In genomic region chr3:20056727-20057611, GRCh38 we compare ENCODE assay signal across 9 cellular contexts. TPM values are rescaled to one million over a fixed set of nuclear protein-coding genes. Genes with fewer than 3 reads are reported as not detected.
DNase-seq lines count a peak whose midpoint lies in the region; ATAC-seq and TF ChIP-seq lines count a peak whose summit lies in the region.
"Had no signal": no experiment of that assay in that cellular context is flagged by ENCODE, and none has a peak within 500 bp of the region (broad histone marks: within the 10 kb centered on the region; RNA-seq: fewer than 3 reads in every experiment).

No MANE protein-coding gene starts in this region.

- no peak overlapping the region for H3K4me3 ChIP-seq in adrenal gland

- H3K36me3 ChIP-seq in adrenal gland (replicated peaks in 1 of 2): no peaks in the 10 kb centered on the region

- TF ChIP-seq POLR2A in adrenal gland (IDR thresholded peaks at IDR 0.05): no peak

- intact Hi-C loops in adrenal gland (cut with DNase I): no loop called here

- DNase-seq in adrenal gland (peak in 5 of 7 donors; percentile 25 to 68 (median 51)), left kidney (ENCODE audit: low read depth, low spot score) (peak; percentile 49), putamen (ENCODE audit: low spot score) (no peak), OCI-M2 (lab: John Stamatoyannopoulos, UW; ENCODE audit: unreplicated experiment) (no peak), germinal center (ENCODE audit: low spot score) (no peak)

- H3K27me3 ChIP-seq in adrenal gland: no peaks in the 10 kb centered on the region

- WGBS in adrenal gland, 4 donors: 15 to 28% (median 22%) methylated on average over 5 of the region's 5 CpGs

- peak overlapping the region in 4 of 5 donors; percentile 15 to 72 (median 40) for H3K27ac ChIP-seq in adrenal gland

- peak; percentile 30 for ATAC-seq in GM18870 (IDR thresholded peaks at IDR 0.05; ENCODE audit: unreplicated experiment)
- ATAC-seq in HG02981 (IDR thresholded peaks at IDR 0.05; ENCODE audit: unreplicated experiment): peak; percentile 30
- no peak for ATAC-seq in GM19324 (IDR thresholded peaks at IDR 0.05; ENCODE audit: low FRiP score, unreplicated experiment)

- no peak for TF ChIP-seq CTCF in adrenal gland (IDR thresholded peaks at IDR 0.05)

- H3K4me1 ChIP-seq in adrenal gland (replicated peaks in 1 of 2): peaks cover 26 to 52% of the 10 kb centered on the region in 2 donors

- no peaks in the 10 kb centered on the region for H3K9me3 ChIP-seq in adrenal gland (replicated peaks in 1 of 3)

RNA-seq across cellular contexts. Expression of gene KAT2B, which starts 16.7 kb away (rescaled TPM):
- total RNA-seq in adrenal gland: 10 to 100 TPM; 17.0 to 32.2 (median 21.3) TPM
- 10 to 100 TPM in 2 of 3 donors, 1 to 10 TPM in 1; 5.4 to 16.7 (median 10.6) TPM for polyA plus RNA-seq in adrenal gland

RNA-seq across cellular contexts. Expression of gene PP2D1, which starts 44.9 kb away (rescaled TPM):
- not detected for total RNA-seq in adrenal gland
- not detected for polyA plus RNA-seq in adrenal gland
- total RNA-seq: kidney epithelial cell had no signal

Comparison
In these comparisons a context has a peak if more than half of its experiments do, and no peak if none do; other contexts are left out.
1. DNase-seq: peak in adrenal gland (5 of 7) and left kidney (single experiment); none in putamen (single experiment), OCI-M2 (single experiment) and germinal center (single experiment).